In genomic region chr1:110591956-110592355, GRCh38 we compare ENCODE assay signal across 29 cellular contexts. TPM values are rescaled to one million over a fixed set of nuclear protein-coding genes. Genes with fewer than 3 reads are reported as not detected.
"Had no signal": no experiment of that assay in that cellular context is flagged by ENCODE, and none has a peak within 500 bp of the region (broad histone marks: within the 10 kb centered on the region; RNA-seq: fewer than 3 reads in every experiment).

No MANE protein-coding gene starts in this region.

- H3K36me3 ChIP-seq: neural progenitor cell, ovary, right lobe of liver, sigmoid colon, stomach, thoracic aorta, thyroid gland, tibial nerve, upper lobe of right lung, uterus had no signal

- H3K4me1 Mint-ChIP-seq: nephron had no signal

- H3K9me3 ChIP-seq: ovary, psoas muscle, right lobe of liver, sigmoid colon, stomach, thoracic aorta, thyroid gland, tibial nerve, upper lobe of right lung, uterus had no signal

- ATAC-seq: natural killer cell; psoas muscle; right cardiac atrium; right lobe of liver; stimulated activated effector memory CD8-positive, alpha-beta T cell treated with anti-CD3 and anti-CD28 coated beads, Interleukin-12 subunit alpha, Interleukin-12 subunit beta, amount 100 ng/mL, for 72 hours; stimulated activated naive B cell treated with anti-CD40 and anti-IgM and Interleukin-4, amounts not matched to agents 10 μg/mL and 1 μg/mL and 100 μg/mL, for 72 hours; upper lobe of right lung had no signal

- DNase-seq: natural killer cell; occipital lobe; ovary; psoas muscle; right cardiac atrium; right lobe of liver; sigmoid colon; small intestine; stimulated activated CD4-positive, alpha-beta T cell treated with anti-CD3 and anti-CD28 coated beads, Interleukin-15, amount 100 ng/mL, for 24 hours; stimulated activated CD4-positive, alpha-beta T cell treated with anti-CD3 and anti-CD28 coated beads, Interleukin-2, amount 100 ng/mL, for 24 hours; stimulated activated CD4-positive, alpha-beta T cell treated with anti-CD3 and anti-CD28 coated beads, Interleukin-2, amount 100 ng/mL, for 48 hours; stimulated activated CD4-positive, alpha-beta T cell treated with anti-CD3 and anti-CD28 coated beads, Interleukin-4, amount 100 ng/mL, for 24 hours; stimulated activated naive B cell treated with anti-CD40 and anti-IgM and Interleukin-4, amounts not matched to agents 10 μg/mL and 1 μg/mL and 100 μg/mL, for 72 hours; stimulated activated naive CD4-positive, alpha-beta T cell treated with Interleukin-2 at 50 U/mL for 16 hours; stomach; thyroid gland; trophoblast cell; upper lobe of right lung; uterus had no signal

- H3K9ac ChIP-seq: neural progenitor cell, parathyroid adenoma had no signal

- H3K27ac Mint-ChIP-seq: natural killer cell; nephron; neural progenitor cell; progenitor cell of endocrine pancreas; stimulated activated effector memory CD8-positive, alpha-beta T cell treated with anti-CD3 and anti-CD28 coated beads, Interleukin-12 subunit alpha, Interleukin-12 subunit beta, amount 100 ng/mL, for 72 hours; stimulated activated naive B cell treated with anti-CD40 and anti-IgM and Interleukin-4, amounts not matched to agents 10 μg/mL and 1 μg/mL and 100 μg/mL, for 72 hours; stimulated activated naive CD8-positive, alpha-beta T cell treated with anti-CD3 and anti-CD28 coated beads, Interleukin-15, Interleukin-2, amounts not matched to agents 100 ng/mL and 50 ng/mL, for 24 hours had no signal

- H3K27me3 ChIP-seq: ovary, right lobe of liver, thyroid gland, tibial nerve, upper lobe of right lung, uterus had no signal

- H3K4me1 ChIP-seq: neural progenitor cell, parathyroid adenoma, psoas muscle, right lobe of liver, sigmoid colon, upper lobe of right lung, uterus had no signal

- H3K36me3 Mint-ChIP-seq: natural killer cell; neural progenitor cell; stimulated activated effector memory CD8-positive, alpha-beta T cell treated with anti-CD3 and anti-CD28 coated beads, Interleukin-12 subunit alpha, Interleukin-12 subunit beta, amount 100 ng/mL, for 72 hours; stimulated activated naive B cell treated with anti-CD40 and anti-IgM and Interleukin-4, amounts not matched to agents 10 μg/mL and 1 μg/mL and 100 μg/mL, for 72 hours had no signal

- H3K4me3 ChIP-seq: neural progenitor cell, ovary, psoas muscle, right lobe of liver, sigmoid colon, stomach, thoracic aorta, thyroid gland, tibial nerve, upper lobe of right lung, uterus had no signal

- H3K27ac ChIP-seq: neural progenitor cell, ovary, parathyroid adenoma, psoas muscle, right lobe of liver, sigmoid colon, stomach, thoracic aorta, thyroid gland, tibial nerve, upper lobe of right lung, uterus had no signal

- H3K4me3 Mint-ChIP-seq: natural killer cell; nephron; neural progenitor cell; stimulated activated effector memory CD8-positive, alpha-beta T cell treated with anti-CD3 and anti-CD28 coated beads, Interleukin-12 subunit alpha, Interleukin-12 subunit beta, amount 100 ng/mL, for 72 hours; stimulated activated naive B cell treated with anti-CD40 and anti-IgM and Interleukin-4, amounts not matched to agents 10 μg/mL and 1 μg/mL and 100 μg/mL, for 72 hours; stimulated activated naive CD8-positive, alpha-beta T cell treated with anti-CD3 and anti-CD28 coated beads, Interleukin-15, Interleukin-2, amounts not matched to agents 100 ng/mL and 50 ng/mL, for 24 hours had no signal

- FAIRE-seq: small intestine had no signal

- H3K9me3 Mint-ChIP-seq: natural killer cell; nephron; stimulated activated effector memory CD8-positive, alpha-beta T cell treated with anti-CD3 and anti-CD28 coated beads, Interleukin-12 subunit alpha, Interleukin-12 subunit beta, amount 100 ng/mL, for 72 hours; stimulated activated naive B cell treated with anti-CD40 and anti-IgM and Interleukin-4, amounts not matched to agents 10 μg/mL and 1 μg/mL and 100 μg/mL, for 72 hours; stimulated activated naive CD8-positive, alpha-beta T cell treated with anti-CD3 and anti-CD28 coated beads, Interleukin-15, Interleukin-2, amounts not matched to agents 100 ng/mL and 50 ng/mL, for 24 hours had no signal

RNA-seq across cellular contexts. Expression of gene KCNA2, which starts 14.2 kb away (rescaled TPM):
- total RNA-seq: osteoblast, renal cortical epithelial cell had no signal
